2 cellular contexts compared by ENCODE assay signal in genomic region chr16:85536411-85537330, GRCh38.
TF ChIP-seq lines count a peak whose summit lies in the region.

No MANE protein-coding gene starts in this region.

TF ChIP-seq in K562, 482 proteins besides CTCF, POLR2A, EP300 and RAD21 (continued from another document and continues in another):
- TF ChIP-seq, protein P1, sequence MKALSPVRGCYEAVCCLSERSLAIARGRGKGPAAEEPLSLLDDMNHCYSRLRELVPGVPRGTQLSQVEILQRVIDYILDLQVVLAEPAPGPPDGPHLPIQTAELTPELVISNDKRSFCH (CRISPR knock-in tag; IDR thresholded peaks at IDR 0.05), result no peak
- TF ChIP-seq, protein P1 (tag; IDR thresholded peaks at IDR 0.05), result no peak
- no peak for TF ChIP-seq MAFG (tag; conservative IDR thresholded peaks at IDR 0.05)
- no peak for TF ChIP-seq CCAR2 (IDR thresholded peaks at IDR 0.05; ENCODE audit: low read depth, low read length)
- TF ChIP-seq PTRF (tag; IDR thresholded peaks at IDR 0.05), result no peak
- TF ChIP-seq, protein P2, sequence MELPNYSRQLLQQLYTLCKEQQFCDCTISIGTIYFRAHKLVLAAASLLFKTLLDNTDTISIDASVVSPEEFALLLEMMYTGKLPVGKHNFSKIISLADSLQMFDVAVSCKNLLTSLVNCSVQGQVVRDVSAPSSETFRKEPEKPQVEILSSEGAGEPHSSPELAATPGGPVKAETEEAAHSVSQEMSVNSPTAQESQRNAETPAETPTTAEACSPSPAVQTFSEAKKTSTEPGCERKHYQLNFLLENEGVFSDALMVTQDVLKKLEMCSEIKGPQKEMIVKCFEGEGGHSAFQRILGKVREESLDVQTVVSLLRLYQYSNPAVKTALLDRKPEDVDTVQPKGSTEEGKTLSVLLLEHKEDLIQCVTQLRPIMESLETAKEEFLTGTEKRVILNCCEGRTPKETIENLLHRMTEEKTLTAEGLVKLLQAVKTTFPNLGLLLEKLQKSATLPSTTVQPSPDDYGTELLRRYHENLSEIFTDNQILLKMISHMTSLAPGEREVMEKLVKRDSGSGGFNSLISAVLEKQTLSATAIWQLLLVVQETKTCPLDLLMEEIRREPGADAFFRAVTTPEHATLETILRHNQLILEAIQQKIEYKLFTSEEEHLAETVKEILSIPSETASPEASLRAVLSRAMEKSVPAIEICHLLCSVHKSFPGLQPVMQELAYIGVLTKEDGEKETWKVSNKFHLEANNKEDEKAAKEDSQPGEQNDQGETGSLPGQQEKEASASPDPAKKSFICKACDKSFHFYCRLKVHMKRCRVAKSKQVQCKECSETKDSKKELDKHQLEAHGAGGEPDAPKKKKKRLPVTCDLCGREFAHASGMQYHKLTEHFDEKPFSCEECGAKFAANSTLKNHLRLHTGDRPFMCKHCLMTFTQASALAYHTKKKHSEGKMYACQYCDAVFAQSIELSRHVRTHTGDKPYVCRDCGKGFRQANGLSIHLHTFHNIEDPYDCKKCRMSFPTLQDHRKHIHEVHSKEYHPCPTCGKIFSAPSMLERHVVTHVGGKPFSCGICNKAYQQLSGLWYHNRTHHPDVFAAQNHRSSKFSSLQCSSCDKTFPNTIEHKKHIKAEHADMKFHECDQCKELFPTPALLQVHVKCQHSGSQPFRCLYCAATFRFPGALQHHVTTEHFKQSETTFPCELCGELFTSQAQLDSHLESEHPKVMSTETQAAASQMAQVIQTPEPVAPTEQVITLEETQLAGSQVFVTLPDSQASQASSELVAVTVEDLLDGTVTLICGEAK (IDR thresholded peaks at IDR 0.05), result no peak
- TF ChIP-seq, protein P2 (CRISPR knock-in tag; IDR thresholded peaks at IDR 0.05), result no peak
- TF ChIP-seq NCOA4 (IDR thresholded peaks at IDR 0.05; ENCODE audit: partially characterized antibody), result no peak
- no peak for TF ChIP-seq TFAM (CRISPR knock-in tag; conservative IDR thresholded peaks at IDR 0.05)
- 0 out of 2 replicates have a peak, but pooled peaks have one; percentile 26 for TF ChIP-seq DIDO1 (tag; IDR thresholded peaks at IDR 0.05; ENCODE audit: low read depth)
- TF ChIP-seq SMC3 (conservative IDR thresholded peaks at IDR 0.05; ENCODE audit: insufficient read depth, low read depth, low read length), result no peak
- no peak for TF ChIP-seq ZSCAN29 (IDR thresholded peaks at IDR 0.05)
- no peak for TF ChIP-seq HNRNPL (IDR thresholded peaks at IDR 0.05; ENCODE audit: low read depth, low read length)
- no peak for TF ChIP-seq ZNF79 (CRISPR knock-in tag; IDR thresholded peaks at IDR 0.05; ENCODE audit: low read depth)
- no peak for TF ChIP-seq HDAC2 (IDR thresholded peaks at IDR 0.05)
- no peak for TF ChIP-seq TEAD1 (CRISPR knock-in tag; IDR thresholded peaks at IDR 0.05)
- TF ChIP-seq ZNF224 (CRISPR knock-in tag; IDR thresholded peaks at IDR 0.05), result no peak
- peak; percentile 83; the same call in 1 of the 2 replicates for TF ChIP-seq E2F3 (CRISPR knock-in tag; IDR thresholded peaks at IDR 0.05)
- TF ChIP-seq ZNF707 (CRISPR knock-in tag; conservative IDR thresholded peaks at IDR 0.05), result no peak
- TF ChIP-seq MEF2A (IDR thresholded peaks at IDR 0.05; ENCODE audit: control insufficient read depth, low read depth, low read length), result no peak

TF ChIP-seq in HepG2, 621 proteins besides CTCF, POLR2A, EP300 and RAD21 (continued from another document):
- TF ChIP-seq THAP9 (CRISPR knock-in tag; IDR thresholded peaks at IDR 0.05; ENCODE audit: borderline replicate concordance), result peak; percentile 54; the same call in 1 of the 2 replicates
- peak; percentile 23; the same call in 1 of the 2 replicates for TF ChIP-seq NR0B2 (CRISPR knock-in tag; IDR thresholded peaks at IDR 0.05)
- peak; percentile 74 for TF ChIP-seq UBTF (CRISPR knock-in tag; IDR thresholded peaks at IDR 0.05)
- peak; percentile 86 for TF ChIP-seq PTBP1 (IDR thresholded peaks at IDR 0.05; ENCODE audit: low read depth, low read length, poor library complexity, severe bottlenecking)
- TF ChIP-seq ARNTL (CRISPR knock-in tag; IDR thresholded peaks at IDR 0.05), result peak; percentile 27; the same call in 1 of the 2 replicates
- 0 out of 2 replicates have a peak, but pooled peaks have one; percentile 29 for TF ChIP-seq CREM (IDR thresholded peaks at IDR 0.05)
- TF ChIP-seq CREM (CRISPR knock-in tag; IDR thresholded peaks at IDR 0.05), result no peak
- TF ChIP-seq ZNF567 (CRISPR knock-in tag; IDR thresholded peaks at IDR 0.05; ENCODE audit: borderline replicate concordance), result peak; percentile 72; the same call in 1 of the 2 replicates
- peak; percentile 60 for TF ChIP-seq AGO1 (IDR thresholded peaks at IDR 0.05; ENCODE audit: low read depth, low read length, poor library complexity, severe bottlenecking)
- TF ChIP-seq HOXA5 (CRISPR knock-in tag; IDR thresholded peaks at IDR 0.05), result no peak; the same call in 1 of the 2 replicates
- TF ChIP-seq HOXA3 (CRISPR knock-in tag; IDR thresholded peaks at IDR 0.05), result peak; percentile 56; the same call in 1 of the 2 replicates
- TF ChIP-seq FOXO4 (CRISPR knock-in tag; conservative IDR thresholded peaks at IDR 0.05), result 0 out of 2 replicates have a peak, but pooled peaks have one; percentile 88
- TF ChIP-seq PHF8 (CRISPR knock-in tag; IDR thresholded peaks at IDR 0.05), result peak; percentile 21; the same call in 1 of the 2 replicates
- TF ChIP-seq LCORL (IDR thresholded peaks at IDR 0.05), result no peak
- peak; percentile 98 for TF ChIP-seq LCORL (CRISPR knock-in tag; IDR thresholded peaks at IDR 0.05)
- TF ChIP-seq SMAD9 (CRISPR knock-in tag; IDR thresholded peaks at IDR 0.05), result peak; percentile 52; the same call in 1 of the 2 replicates
